In genomic region chr9:132141364-132141947, GRCh38 we compare ENCODE assay signal across 8 cellular contexts. TPM values are rescaled to one million over a fixed set of nuclear protein-coding genes. Genes with fewer than 3 reads are reported as not detected.
DNase-seq lines count a peak whose midpoint lies in the region; ATAC-seq and TF ChIP-seq lines count a peak whose summit lies in the region.

No MANE protein-coding gene starts in this region.

- H3K27ac Mint-ChIP-seq in activated naive CD4-positive, alpha-beta T cell treated with anti-CD3 and anti-CD28 coated beads, Interleukin-2, amount 10 ng/mL, durations not matched to agents 7 days and 5 days, result no peak overlapping the region

- peaks cover 10 to 25% (median 20%) of the 10 kb centered on the region in 10 experiments for H3K4me1 ChIP-seq in BLaER1 treated with 17β-estradiol and CSF1 and Interleukin-3, amounts not matched to agents 10 nM and 100 nM
- peaks cover 7 to 11% of the 10 kb centered on the region in 2 donors for H3K4me1 ChIP-seq in thyroid gland

- H4K20me1 ChIP-seq in BLaER1 treated with 17β-estradiol and CSF1 and Interleukin-3, amounts not matched to agents 10 nM and 100 nM, result no peaks in the 10 kb centered on the region

- WGBS in thyroid gland, 2 donors, result 2 to 4% methylated on average over 24 of the region's 24 CpGs

- peaks cover 64% of the 10 kb centered on the region for H3K27me3 Mint-ChIP-seq in activated naive CD4-positive, alpha-beta T cell treated with anti-CD3 and anti-CD28 coated beads, Interleukin-2, amount 10 ng/mL, durations not matched to agents 7 days and 5 days

- no peak overlapping the region for H3K4me3 Mint-ChIP-seq in activated naive CD4-positive, alpha-beta T cell treated with anti-CD3 and anti-CD28 coated beads, Interleukin-2, amount 10 ng/mL, durations not matched to agents 7 days and 5 days

- TF ChIP-seq POLR2A in thyroid gland (IDR thresholded peaks at IDR 0.05), result no peak

- no peaks in the 10 kb centered on the region for H3K36me3 ChIP-seq in BLaER1 treated with 17β-estradiol and CSF1 and Interleukin-3, amounts not matched to agents 10 nM and 100 nM
- no peaks in the 10 kb centered on the region for H3K36me3 ChIP-seq in thyroid gland

- H3K4me1 Mint-ChIP-seq in activated naive CD4-positive, alpha-beta T cell treated with anti-CD3 and anti-CD28 coated beads, Interleukin-2, amount 10 ng/mL, durations not matched to agents 7 days and 5 days, result no peaks in the 10 kb centered on the region

- in situ Hi-C loops in astrocyte of the spinal cord (cut with HindIII; ENCODE audit: low sequenced_read_pairs), result no loop called here

- H3K4me3 ChIP-seq in BLaER1 treated with 17β-estradiol and CSF1 and Interleukin-3, amounts not matched to agents 10 nM and 100 nM, result peak overlapping the region; percentile 10 to 65 (median 42); a peak in 15 of 20 replicates
- H3K4me3 ChIP-seq in astrocyte of the spinal cord (ENCODE audit: low read depth, low read length) (no peak overlapping the region), thyroid gland (replicated peaks in 1 of 3) (no peak overlapping the region)

- ATAC-seq in HG03095 (IDR thresholded peaks at IDR 0.05; ENCODE audit: unreplicated experiment), result no peak

- intact Hi-C loops in thyroid gland (cut with DNase I), result no loop called here

- no peak for TF ChIP-seq CTCF in astrocyte of the spinal cord (IDR thresholded peaks at IDR 0.05; ENCODE audit: low read depth, low read length)
- TF ChIP-seq CTCF in thyroid gland (IDR thresholded peaks at IDR 0.05), result no peak

- peaks cover 0 to 3% (median 0%) of the 10 kb centered on the region in 11 experiments; a peak in 4 of 22 replicates for H3K27me3 ChIP-seq in BLaER1 treated with 17β-estradiol and CSF1 and Interleukin-3, amounts not matched to agents 10 nM and 100 nM
- H3K27me3 ChIP-seq in layer of hippocampus (ENCODE audit: control insufficient read depth, insufficient read depth, low read length) (no peaks in the 10 kb centered on the region), thyroid gland (no peaks in the 10 kb centered on the region)

- DNase-seq in NCI-H1092 (lab: John Stamatoyannopoulos, UW), result peak; percentile 80
- peak; percentile 17 for DNase-seq in astrocyte of the spinal cord (ENCODE audit: low read depth, low spot score)
- DNase-seq in thyroid gland, result peak; percentile 30 to 35
- DNase-seq in activated CD4-positive, CD25-positive, alpha-beta regulatory T cell (lab: John Stamatoyannopoulos, UW), result no peak
- DNase-seq in activated naive CD4-positive, alpha-beta T cell treated with anti-CD3 and anti-CD28 coated beads, Interleukin-2, amount 10 ng/mL, durations not matched to agents 7 days and 5 days, result no peak

- peak overlapping the region; percentile 59 to 96 (median 82) for H3K4me2 ChIP-seq in BLaER1 treated with 17β-estradiol and CSF1 and Interleukin-3, amounts not matched to agents 10 nM and 100 nM

- CTCF ChIA-PET in activated naive CD4-positive, alpha-beta T cell treated with anti-CD3 and anti-CD28 coated beads, Interleukin-2, amount 10 ng/mL, durations not matched to agents 7 days and 5 days (lab: Charles Lee), result no interaction called here

- H3K9me3 Mint-ChIP-seq in activated naive CD4-positive, alpha-beta T cell treated with anti-CD3 and anti-CD28 coated beads, Interleukin-2, amount 10 ng/mL, durations not matched to agents 7 days and 5 days, result no peaks in the 10 kb centered on the region

- no peaks in the 10 kb centered on the region for H3K9me3 ChIP-seq in BLaER1 treated with 17β-estradiol and CSF1 and Interleukin-3, amounts not matched to agents 10 nM and 100 nM (replicated peaks in 1 of 11)
- no peaks in the 10 kb centered on the region for H3K9me3 ChIP-seq in thyroid gland

- peak overlapping the region in 6 of 11 experiments; percentile 8 to 57 (median 30); a peak in 6 of 22 replicates for H3K9ac ChIP-seq in BLaER1 treated with 17β-estradiol and CSF1 and Interleukin-3, amounts not matched to agents 10 nM and 100 nM

- H3K27ac ChIP-seq in BLaER1 treated with 17β-estradiol and CSF1 and Interleukin-3, amounts not matched to agents 10 nM and 100 nM, result peak overlapping the region in 2 of 11 experiments; percentile 9 to 25; a peak in 1 of 22 replicates
- peak overlapping the region; percentile 69 for H3K27ac ChIP-seq in layer of hippocampus (ENCODE audit: low read depth, low read length)
- H3K27ac ChIP-seq in thyroid gland, result no peak overlapping the region

- no peaks in the 10 kb centered on the region for H3K36me3 Mint-ChIP-seq in activated naive CD4-positive, alpha-beta T cell treated with anti-CD3 and anti-CD28 coated beads, Interleukin-2, amount 10 ng/mL, durations not matched to agents 7 days and 5 days

RNA-seq across cellular contexts. Expression of gene NTNG2, which starts 20.4 kb away (rescaled TPM):
- 1 to 10 TPM in 1 of 4 donors, under 1 TPM in 3; 0.44 to 1.2 (median 0.75) TPM for total RNA-seq in thyroid gland

Comparison
In these comparisons a context has a peak if more than half of its experiments do, and no peak if none do; other contexts are left out.
1. H3K4me3 ChIP-seq: peak in BLaER1 treated with 17β-estradiol and CSF1 and Interleukin-3, amounts not matched to agents 10 nM and 100 nM (10 of 10); none in astrocyte of the spinal cord (single experiment) and thyroid gland (0 of 3).
2. DNase-seq: peak in NCI-H1092 (single experiment), astrocyte of the spinal cord (single experiment) and thyroid gland (2 of 2); none in activated CD4-positive, CD25-positive, alpha-beta regulatory T cell (0 of 4) and activated naive CD4-positive, alpha-beta T cell treated with anti-CD3 and anti-CD28 coated beads, Interleukin-2, amount 10 ng/mL, durations not matched to agents 7 days and 5 days (single experiment).